In genomic region chr15:70504305-70504951, GRCh38 we compare ENCODE assay signal across 8 cellular contexts.
DNase-seq lines count a peak whose midpoint lies in the region; ATAC-seq and TF ChIP-seq lines count a peak whose summit lies in the region.

No MANE protein-coding gene starts in this region.

- 37% methylated on average over 9 of the region's 9 CpGs for WGBS in right cardiac atrium
- 52% methylated on average over 9 of the region's 9 CpGs; no CpG with 5 or more reads in 1 of the 2 donors for WGBS in transverse colon (ENCODE audit: low coverage in 1 of 2), 2 donors

- intact Hi-C loops in activated B cell treated with CpG ODN at 0.5 μM for 24 hours (cut with micrococcal nuclease), result loop anchor here (1.0 kb wide), 2 partner anchors 11 to 22 kb away; no protein-coding TSS in a partner anchor
- intact Hi-C loops in right cardiac atrium (cut with DNase I), result no loop called here
- intact Hi-C loops in transverse colon (cut with DNase I; ENCODE audit: low total_unique reads), result no loop called here

- H3K27ac Mint-ChIP-seq in activated B cell treated with CpG ODN at 0.5 μM for 24 hours, result peak overlapping the region; percentile 90

- H3K36me3 ChIP-seq in transverse colon, result no peaks in the 10 kb centered on the region

- H3K4me3 ChIP-seq in right cardiac atrium (ENCODE audit: low read length) (no peak overlapping the region), transverse colon (no peak overlapping the region)

- in situ Hi-C loops in transverse colon (cut with MboI; ENCODE audit: low pct_ligation_motif_present in 1 of 4, low pct_unique_long_range_greater_than_20kb in 1 of 4, low sequenced_read_pairs in 3 of 4), result no loop called here

- no peak for TF ChIP-seq POLR2A in transverse colon (IDR thresholded peaks at IDR 0.05)

- CTCF ChIA-PET in activated B cell treated with CpG ODN at 0.5 μM for 24 hours (lab: Charles Lee), result interaction anchor here (0.6 to 4.1 kb wide), 15 partner anchors 8 to 1042 kb away, joined by 3 to 25 read pairs (median 4); partner anchors contain the start of gene TLE3

- POLR2A ChIA-PET in activated B cell treated with CpG ODN at 0.5 μM for 24 hours (lab: Charles Lee), result interaction anchor here (0.5 to 5.7 kb wide), 25 partner anchors 8 to 1052 kb away, joined by 3 to 59 read pairs (median 5); partner anchors contain the start of genes RPLP1 and TLE3

- H3K9me3 Mint-ChIP-seq in activated B cell treated with CpG ODN at 0.5 μM for 24 hours, result no peaks in the 10 kb centered on the region

- H3K27me3 ChIP-seq in right cardiac atrium (ENCODE audit: control insufficient read depth, insufficient read depth) (no peaks in the 10 kb centered on the region), transverse colon (no peaks in the 10 kb centered on the region)

- peak; percentile 79 for DNase-seq in GDM1 (lab: John Stamatoyannopoulos, UW)
- DNase-seq in activated B cell treated with CpG ODN at 0.5 μM for 24 hours, result peak; percentile 53
- peak; percentile 72 to 80 (median 79) for DNase-seq in right cardiac atrium
- DNase-seq in transverse colon, result peak; percentile 65
- no peak for DNase-seq in NCI-H1930 (lab: John Stamatoyannopoulos, UW)
- no peak for DNase-seq in NCI-H146 treated with DMSO at 0.1 percent for 48 hours (lab: John Stamatoyannopoulos, UW; ENCODE audit: unreplicated experiment)

- H3K27me3 Mint-ChIP-seq in activated B cell treated with CpG ODN at 0.5 μM for 24 hours, result no peaks in the 10 kb centered on the region

- no peak for TF ChIP-seq EP300 in transverse colon (IDR thresholded peaks at IDR 0.05; ENCODE audit: low read depth)

- peaks cover 12% of the 10 kb centered on the region for H3K4me1 ChIP-seq in right cardiac atrium (ENCODE audit: control insufficient read depth, insufficient read depth, low read length)
- peaks cover 0 to 29% (median 19%) of the 10 kb centered on the region in 4 donors for H3K4me1 ChIP-seq in transverse colon

- H3K4me3 Mint-ChIP-seq in activated B cell treated with CpG ODN at 0.5 μM for 24 hours, result peak overlapping the region; percentile 70

- TF ChIP-seq CTCF in activated B cell treated with CpG ODN at 0.5 μM for 24 hours (IDR thresholded peaks at IDR 0.05), result no peak
- no peak for TF ChIP-seq CTCF in transverse colon (IDR thresholded peaks at IDR 0.05)

- H3K27ac ChIP-seq in right cardiac atrium (ENCODE audit: low read length) (no peak overlapping the region), transverse colon (peak overlapping the region in 2 of 4 donors; percentile 13 to 17)

- ATAC-seq in GM19455 (IDR thresholded peaks at IDR 0.05; ENCODE audit: unreplicated experiment) (peak; percentile 53), HG03520 (IDR thresholded peaks at IDR 0.05; ENCODE audit: unreplicated experiment) (peak; percentile 39), activated B cell treated with CpG ODN at 0.5 μM for 24 hours (ENCODE audit: low read depth) (peak; percentile 60), right cardiac atrium (peak; percentile 54 to 67)

- H3K36me3 Mint-ChIP-seq in activated B cell treated with CpG ODN at 0.5 μM for 24 hours (ENCODE audit: low read depth), result no peaks in the 10 kb centered on the region

- no peaks in the 10 kb centered on the region for H3K9me3 ChIP-seq in right cardiac atrium (ENCODE audit: control insufficient read depth, low read length)
- H3K9me3 ChIP-seq in transverse colon, result no peaks in the 10 kb centered on the region

- peaks cover 73% of the 10 kb centered on the region for H3K4me1 Mint-ChIP-seq in activated B cell treated with CpG ODN at 0.5 μM for 24 hours

Comparison
In these comparisons a context has a peak if more than half of its experiments do, and no peak if none do; other contexts are left out.
1. DNase-seq: peak in GDM1 (single experiment), activated B cell treated with CpG ODN at 0.5 μM for 24 hours (single experiment), right cardiac atrium (3 of 3) and transverse colon (single experiment); none in NCI-H1930 (0 of 2) and NCI-H146 treated with DMSO at 0.1 percent for 48 hours (single experiment).
2. Peak in every context shown above with its lines, with median percentiles within 50 percentile points of each other: ATAC-seq.